In genomic region chr1:82124987-82125638, GRCh38 we compare ENCODE assay signal across 16 cellular contexts.
DNase-seq lines count a peak whose midpoint lies in the region; ATAC-seq and TF ChIP-seq lines count a peak whose summit lies in the region.
"Had no signal": no experiment of that assay in that cellular context is flagged by ENCODE, and none has a peak within 500 bp of the region (broad histone marks: within the 10 kb centered on the region; RNA-seq: fewer than 3 reads in every experiment).

No MANE protein-coding gene starts in this region.

- no peaks in the 10 kb centered on the region for H3K27me3 Mint-ChIP-seq in endodermal cell (ENCODE audit: insufficient read depth)
- H3K27me3 Mint-ChIP-seq: CD4-positive, CD25-positive, alpha-beta regulatory T cell had no signal

- H3K4me2 ChIP-seq in GM23248 (ENCODE audit: unreplicated experiment) (no peak overlapping the region), neuronal stem cell (ENCODE audit: insufficient read depth, low read length, poor library complexity, severe bottlenecking) (no peak overlapping the region), osteoblast (ENCODE audit: insufficient read depth, low read length) (no peak overlapping the region)

- H3K4me1 ChIP-seq in GM23248 (ENCODE audit: insufficient read depth) = no peaks in the 10 kb centered on the region
- peaks cover 11% of the 10 kb centered on the region for H3K4me1 ChIP-seq in endodermal cell (ENCODE audit: control insufficient read depth, insufficient read depth, low read length)
- H3K4me1 ChIP-seq in neuronal stem cell (ENCODE audit: control insufficient read depth in 2 of 2, insufficient read depth in 1 of 2, low read depth in 1 of 2, low read length in 2 of 2) = peaks cover 6 to 13% of the 10 kb centered on the region in 2 donors
- H3K4me1 ChIP-seq in osteoblast (ENCODE audit: insufficient read depth, low read length) = no peaks in the 10 kb centered on the region

- H3K36me3 ChIP-seq in GM23248 (ENCODE audit: low read depth) = no peaks in the 10 kb centered on the region
- no peaks in the 10 kb centered on the region for H3K36me3 ChIP-seq in endodermal cell (ENCODE audit: control insufficient read depth, insufficient read depth, low read length)
- H3K36me3 ChIP-seq in neuronal stem cell (replicated peaks in 1 of 2; ENCODE audit: control insufficient read depth in 2 of 2, insufficient read depth in 2 of 2, low read length in 2 of 2) = no peaks in the 10 kb centered on the region
- no peaks in the 10 kb centered on the region for H3K36me3 ChIP-seq in osteoblast (ENCODE audit: insufficient read depth, low read length)

- 48 to 49% methylated on average over 4 of the region's 4 CpGs for WGBS in GM23248 (ENCODE audit: low coverage in 1 of 2, low lambda C conversion rate in 2 of 2, missing lambda C conversion rate in 2 of 2), 2 experiments
- 13 to 47% methylated on average over 1 to 4 of the region's 4 CpGs for WGBS in endodermal cell (ENCODE audit: insufficient coverage in 1 of 2, insufficient read length in 1 of 2), 2 experiments
- WGBS in neuronal stem cell (ENCODE audit: extremely low coverage in 2 of 2, insufficient read length in 2 of 2, insufficient replicate concordance in 1 of 2), 2 donors = no CpG with 5 or more reads among the region's 4 CpGs

- H3K27ac ChIP-seq in GM23248 (no peak overlapping the region), endodermal cell (ENCODE audit: low read depth, low read length) (peak overlapping the region; percentile 82), neuronal stem cell (replicated peaks; ENCODE audit: low read length) (peak overlapping the region; percentile 6), osteoblast (ENCODE audit: low read depth, low read length) (no peak overlapping the region)

- no peak for ATAC-seq in HG02642 (IDR thresholded peaks at IDR 0.05; ENCODE audit: poor library complexity, unreplicated experiment)

- H3K9me3 Mint-ChIP-seq in endodermal cell = no peaks in the 10 kb centered on the region

- H2BK120ac ChIP-seq in neuronal stem cell (ENCODE audit: low read depth, low read length) = no peak overlapping the region

- H2AK5ac ChIP-seq in neuronal stem cell (ENCODE audit: low read depth, low read length) = no peak overlapping the region

- no peaks in the 10 kb centered on the region for H3K9me2 ChIP-seq in GM23248 (ENCODE audit: insufficient read depth)

- peaks cover 31% of the 10 kb centered on the region for H3K4me1 Mint-ChIP-seq in endodermal cell
- H3K4me1 Mint-ChIP-seq: CD4-positive, CD25-positive, alpha-beta regulatory T cell had no signal

- TF ChIP-seq CTCF in endodermal cell (conservative IDR thresholded peaks at IDR 0.05) = no peak
- no peak for TF ChIP-seq CTCF in osteoblast (IDR thresholded peaks at IDR 0.05; ENCODE audit: extremely low read depth, low read depth, low read length)

- H2BK12ac ChIP-seq in neuronal stem cell (ENCODE audit: low read length) = no peak overlapping the region

- H2AFZ ChIP-seq in GM23248 (no peak overlapping the region), neuronal stem cell (ENCODE audit: low read length) (peak overlapping the region; percentile 78), osteoblast (ENCODE audit: low read length) (no peak overlapping the region)

- H3K23ac ChIP-seq in neuronal stem cell (ENCODE audit: low read depth, low read length, poor library complexity) = no peak overlapping the region

- no peak overlapping the region for H3K4me3 Mint-ChIP-seq in endodermal cell
- H3K4me3 Mint-ChIP-seq: CD4-positive, CD25-positive, alpha-beta regulatory T cell had no signal

- H3K4me3 ChIP-seq in GM23248 (no peak overlapping the region), endodermal cell (ENCODE audit: low read length) (peak overlapping the region; percentile 46), neuronal stem cell (ENCODE audit: low read length in 2 of 2) (no peak overlapping the region), osteoblast (ENCODE audit: insufficient read depth, low read length) (no peak overlapping the region)

- H3K9me3 ChIP-seq in GM23248 (ENCODE audit: low read depth) (no peaks in the 10 kb centered on the region), endodermal cell (ENCODE audit: control insufficient read depth, low read length) (no peaks in the 10 kb centered on the region), neuronal stem cell (replicated peaks in 1 of 2; ENCODE audit: control insufficient read depth in 2 of 2, insufficient read depth in 1 of 2, low read depth in 1 of 2, low read length in 2 of 2) (no peaks in the 10 kb centered on the region), osteoblast (ENCODE audit: low read depth, low read length) (no peaks in the 10 kb centered on the region)

- H4K20me1 ChIP-seq in GM23248 (ENCODE audit: insufficient read depth) (no peaks in the 10 kb centered on the region), osteoblast (ENCODE audit: insufficient read depth, low read length) (no peaks in the 10 kb centered on the region)

- H3K79me1 ChIP-seq in neuronal stem cell (ENCODE audit: low read depth, low read length) = no peaks in the 10 kb centered on the region

- H3K14ac ChIP-seq in neuronal stem cell (ENCODE audit: low read length) = no peak overlapping the region

- H3K79me2 ChIP-seq in GM23248 (ENCODE audit: insufficient read depth) (no peaks in the 10 kb centered on the region), osteoblast (ENCODE audit: insufficient read depth, low read length) (no peaks in the 10 kb centered on the region)

- in situ Hi-C loops in GM23248 (cut with MboI) = no loop called here

- H3K36me3 Mint-ChIP-seq in endodermal cell (ENCODE audit: low read depth) = no peaks in the 10 kb centered on the region
- H3K36me3 Mint-ChIP-seq: CD4-positive, CD25-positive, alpha-beta regulatory T cell had no signal

- H4K91ac ChIP-seq in neuronal stem cell (ENCODE audit: low read depth, low read length, poor library complexity) = no peak overlapping the region

- DNase-seq in GM23248 (peak; percentile 1), NCI-H146 treated with DMSO at 0.1 percent for 48 hours (lab: John Stamatoyannopoulos, UW; ENCODE audit: unreplicated experiment) (peak; percentile 5), endodermal cell (peak; percentile 60), neuronal stem cell (ENCODE audit: low spot score) (peak; percentile 15), NCI-H2107 treated with DMSO at 0.1 percent for 48 hours (lab: John Stamatoyannopoulos, UW; ENCODE audit: unreplicated experiment) (no peak), osteoblast (ENCODE audit: insufficient read length, low spot score, missing footprints) (no peak)
- DNase-seq: CD4-positive, CD25-positive, alpha-beta regulatory T cell; DMS79 treated with DMSO at 0.1 percent for 48 hours; HCEC 1CT; KBM-7; NCI-H1048; NCI-H1694; NCI-H2171; NCI-H82; SW 1271 had no signal

- H3F3A ChIP-seq in GM23248 (ENCODE audit: insufficient read depth) = no peaks in the 10 kb centered on the region

- peak overlapping the region; percentile 98 for H3K27ac Mint-ChIP-seq in endodermal cell
- H3K27ac Mint-ChIP-seq: CD4-positive, CD25-positive, alpha-beta regulatory T cell had no signal

- H3K4ac ChIP-seq in neuronal stem cell (ENCODE audit: low read length) = no peak overlapping the region

- H3K18ac ChIP-seq in neuronal stem cell (ENCODE audit: low read length) = no peak overlapping the region

- no peak overlapping the region for H3K9ac ChIP-seq in GM23248
- peak overlapping the region; percentile 36 for H3K9ac ChIP-seq in endodermal cell (ENCODE audit: extremely low read depth, low read length, poor library complexity, severe bottlenecking)
- no peak overlapping the region for H3K9ac ChIP-seq in neuronal stem cell (ENCODE audit: low read depth, low read length, poor library complexity)

- H3K27me3 ChIP-seq in GM23248 (replicated peaks; ENCODE audit: insufficient read depth) (no peaks in the 10 kb centered on the region), endodermal cell (ENCODE audit: control insufficient read depth, insufficient read depth, low read length, poor library complexity, severe bottlenecking) (no peaks in the 10 kb centered on the region), neuronal stem cell (ENCODE audit: control insufficient read depth in 3 of 3, insufficient read depth in 3 of 3, low read depth in 1 of 3, low read length in 3 of 3) (no peaks in the 10 kb centered on the region), osteoblast (ENCODE audit: insufficient read depth, low read length) (no peaks in the 10 kb centered on the region)

- H2BK15ac ChIP-seq in neuronal stem cell (ENCODE audit: low read length) = no peak overlapping the region

- no peak overlapping the region for H2BK5ac ChIP-seq in neuronal stem cell (ENCODE audit: low read length)

- no peak overlapping the region for H4K8ac ChIP-seq in neuronal stem cell (ENCODE audit: low read depth, low read length)

Comparison
In these comparisons a context has a peak if more than half of its experiments do, and no peak if none do; other contexts are left out.
1. DNase-seq: peak in GM23248 (single experiment), NCI-H146 treated with DMSO at 0.1 percent for 48 hours (single experiment), endodermal cell (single experiment) and neuronal stem cell (single experiment); none in NCI-H2107 treated with DMSO at 0.1 percent for 48 hours (single experiment) and osteoblast (single experiment).
2. H3K27ac ChIP-seq: peak in endodermal cell (single experiment) and neuronal stem cell (single experiment); none in GM23248 (single experiment) and osteoblast (single experiment).